In the genomic region with DNA sequence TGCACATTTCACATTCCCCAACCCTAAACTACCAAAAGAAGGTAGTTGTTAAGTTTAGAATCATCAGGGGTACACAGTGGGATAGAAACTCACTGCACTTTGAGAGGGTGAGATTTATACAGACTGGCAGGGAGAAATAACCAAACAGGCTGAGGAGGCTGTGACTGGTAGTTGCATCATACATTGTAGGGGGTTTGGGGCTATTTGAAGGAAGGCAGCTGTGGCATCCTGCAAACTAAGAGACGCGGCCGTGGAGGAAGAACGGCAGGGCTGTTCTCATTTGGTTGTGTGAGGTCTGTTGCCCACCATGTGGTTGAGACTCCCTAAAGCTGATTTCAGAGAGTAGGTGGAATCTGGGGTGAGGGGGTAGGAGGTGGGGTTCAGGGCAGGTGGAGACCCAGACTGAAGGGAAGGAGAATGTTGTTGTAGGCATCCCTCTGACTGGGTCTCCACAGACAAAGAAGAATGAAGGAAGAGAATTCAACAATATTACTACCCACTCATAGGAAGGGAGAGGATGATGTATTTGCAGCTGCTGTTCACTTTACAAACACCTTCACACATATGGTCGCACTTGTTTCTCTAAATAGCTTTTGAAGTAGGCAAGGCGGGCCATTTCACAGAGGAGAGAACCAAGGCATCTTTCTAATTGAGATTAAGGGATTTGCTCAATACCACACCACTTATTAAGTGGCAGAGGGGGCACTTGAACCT, we compare ENCODE assay signal across 30 cellular contexts.
DNase-seq lines count a peak whose midpoint lies in the region; ATAC-seq, FAIRE-seq and TF ChIP-seq lines count a peak whose summit lies in the region.
"Had no signal": no experiment of that assay in that cellular context is flagged by ENCODE, and none has a peak within 500 bp of the region (broad histone marks: within the 10 kb centered on the region; RNA-seq: fewer than 3 reads in every experiment).

No MANE protein-coding gene starts in this region.

- no peak for TF ChIP-seq CTCF in astrocyte (IDR thresholded peaks at IDR 0.05; ENCODE audit: insufficient read depth, low read depth, low read length)

- H3K4me3 Mint-ChIP-seq in astrocyte (ENCODE audit: unreplicated experiment), result peak overlapping the region; percentile 27
- H3K4me3 Mint-ChIP-seq in T-helper 17 cell, result no peak overlapping the region
- H3K4me3 Mint-ChIP-seq: activated naive CD8-positive, alpha-beta T cell treated with anti-CD3 and anti-CD28 coated beads for 36 hours; CD4-positive, CD25-positive, alpha-beta regulatory T cell; memory B cell; naive B cell; T-helper 2 cell treated with Interferon-gamma antibody and Interleukin-4, amounts not matched to agents 5 μg/mL and 100 μg/mL, for 36 hours had no signal

- H3K9ac ChIP-seq in BLaER1 (no peak overlapping the region), astrocyte (ENCODE audit: low read length) (no peak overlapping the region)
- H3K9ac ChIP-seq: parathyroid adenoma had no signal

- H3K4me1 Mint-ChIP-seq in astrocyte (ENCODE audit: low read depth, unreplicated experiment) (peaks cover 22% of the 10 kb centered on the region), T-helper 17 cell (no peaks in the 10 kb centered on the region)
- H3K4me1 Mint-ChIP-seq: CD4-positive, CD25-positive, alpha-beta regulatory T cell; memory B cell; naive B cell had no signal

- no peaks in the 10 kb centered on the region for H3K36me3 Mint-ChIP-seq in astrocyte (ENCODE audit: low read depth, unreplicated experiment)
- no peaks in the 10 kb centered on the region for H3K36me3 Mint-ChIP-seq in T-helper 17 cell (ENCODE audit: low read depth)
- H3K36me3 Mint-ChIP-seq: activated naive CD8-positive, alpha-beta T cell treated with anti-CD3 and anti-CD28 coated beads for 36 hours; CD4-positive, CD25-positive, alpha-beta regulatory T cell; memory B cell had no signal

- H3K27me3 Mint-ChIP-seq in astrocyte (ENCODE audit: low read depth, unreplicated experiment) (no peaks in the 10 kb centered on the region), T-helper 17 cell (peaks cover 9% of the 10 kb centered on the region)

- peak; percentile 42 for FAIRE-seq in HTR-8/SVneo (lab: Jason Lieb, UNC)
- FAIRE-seq in astrocyte (lab: Jason Lieb, UNC), result no peak
- FAIRE-seq: colon, GM12878 had no signal

- H2AFZ ChIP-seq in astrocyte (ENCODE audit: low read depth, low read length), result no peak overlapping the region
- H2AFZ ChIP-seq: parathyroid adenoma had no signal

- H3K4me2 ChIP-seq in BLaER1 (peak overlapping the region; percentile 11; the same call in 1 of the 2 replicates), astrocyte (ENCODE audit: low read length) (no peak overlapping the region)

- H3K36me3 ChIP-seq in BLaER1, result no peaks in the 10 kb centered on the region
- H3K36me3 ChIP-seq in astrocyte (ENCODE audit: insufficient read depth, low read length), result no peaks in the 10 kb centered on the region
- H3K36me3 ChIP-seq: esophagus squamous epithelium, upper lobe of left lung, WERI-Rb-1 had no signal

- H3K9me3 ChIP-seq in BLaER1 (no peaks in the 10 kb centered on the region), astrocyte (ENCODE audit: insufficient read depth, low read depth, low read length) (no peaks in the 10 kb centered on the region), T-helper 17 cell (ENCODE audit: control insufficient read depth, low read length, poor library complexity, severe bottlenecking) (no peaks in the 10 kb centered on the region)
- H3K9me3 ChIP-seq: esophagus squamous epithelium, upper lobe of left lung had no signal

- H4K20me1 ChIP-seq in BLaER1 (no peaks in the 10 kb centered on the region), astrocyte (ENCODE audit: insufficient read depth, low read length) (no peaks in the 10 kb centered on the region)

- no peak for ATAC-seq in T-helper 17 cell
- no peak for ATAC-seq in GM18909 (IDR thresholded peaks at IDR 0.05; ENCODE audit: poor library complexity, unreplicated experiment)
- ATAC-seq: GM12878, HCT116, right cardiac atrium, SK-N-SH treated with all-trans-retinoic acid at 6 μM for 48 hours had no signal

- no peak overlapping the region for H3K4me3 ChIP-seq in BLaER1
- no peak overlapping the region for H3K4me3 ChIP-seq in astrocyte (ENCODE audit: insufficient read depth, low read depth, low read length)
- H3K4me3 ChIP-seq: esophagus squamous epithelium, GM12878, upper lobe of left lung had no signal

- H3K4me1 ChIP-seq in BLaER1, result peaks cover 14% of the 10 kb centered on the region
- peaks cover 30% of the 10 kb centered on the region for H3K4me1 ChIP-seq in astrocyte (ENCODE audit: insufficient read depth, low read length)
- H3K4me1 ChIP-seq: esophagus squamous epithelium, parathyroid adenoma, upper lobe of left lung had no signal

- H3K27ac ChIP-seq in BLaER1 (no peak overlapping the region), astrocyte (ENCODE audit: low read depth, low read length) (no peak overlapping the region)
- H3K27ac ChIP-seq: esophagus squamous epithelium, parathyroid adenoma, upper lobe of left lung, WERI-Rb-1 had no signal

- H3K27ac Mint-ChIP-seq in astrocyte (ENCODE audit: unreplicated experiment) (peak overlapping the region; percentile 94), T-helper 17 cell (no peak overlapping the region)
- H3K27ac Mint-ChIP-seq: activated naive CD8-positive, alpha-beta T cell treated with anti-CD3 and anti-CD28 coated beads for 36 hours; activated T-helper 2 cell treated with anti-CD3 and anti-CD28 coated beads, Interferon-gamma antibody, Interleukin-2, Interleukin-4, amounts not matched to agents 10 μg/mL and 5 μg/mL and 100 μg/mL, durations not matched to agents 14 hours and 24 hours and 36 hours; CD4-positive, CD25-positive, alpha-beta regulatory T cell; memory B cell; T-helper 2 cell treated with Interferon-gamma antibody and Interleukin-4, amounts not matched to agents 5 μg/mL and 100 μg/mL, for 36 hours had no signal

- no peaks in the 10 kb centered on the region for H3K79me2 ChIP-seq in astrocyte (ENCODE audit: insufficient read depth, low read length)
- H3K79me2 ChIP-seq: parathyroid adenoma had no signal

- no peak for DNase-seq in HTR-8/SVneo (ENCODE audit: insufficient read length, low spot score)
- no peak for DNase-seq in astrocyte (ENCODE audit: low read depth)
- DNase-seq in myocyte (ENCODE audit: low read depth), result peak; percentile 83
- no peak for DNase-seq in T-helper 17 cell
- no peak for DNase-seq in RPMI8226
- DNase-seq: activated CD4-positive, alpha-beta T cell treated with anti-CD3 and anti-CD28 coated beads, Interleukin-2, amount 50 U/mL, for 1 hour; activated CD8-positive, alpha-beta memory T cell treated with anti-CD3 and anti-CD28 coated beads, Interleukin-2, amount 50 U/mL, for 48 hours; activated naive CD8-positive, alpha-beta T cell treated with anti-CD3 and anti-CD28 coated beads for 36 hours; CD4-positive, CD25-positive, alpha-beta regulatory T cell; DMS 273 treated with DMSO at 0.1 percent for 48 hours; esophagus squamous epithelium; Karpas-422; naive B cell; NCI-H1417; NCI-H2107; NCI-H510A; right cardiac atrium; stimulated activated CD8-positive, alpha-beta memory T cell treated with anti-CD3 and anti-CD28 coated beads, Interleukin-4, amount 100 ng/mL, for 48 hours; upper lobe of left lung; WERI-Rb-1 had no signal

- peaks cover 4% of the 10 kb centered on the region for H3K9me3 Mint-ChIP-seq in astrocyte (ENCODE audit: unreplicated experiment)
- H3K9me3 Mint-ChIP-seq: activated T-helper 2 cell treated with anti-CD3 and anti-CD28 coated beads, Interferon-gamma antibody, Interleukin-2, Interleukin-4, amounts not matched to agents 10 μg/mL and 5 μg/mL and 100 μg/mL, durations not matched to agents 14 hours and 24 hours and 36 hours; T-helper 2 cell treated with Interferon-gamma antibody and Interleukin-4, amounts not matched to agents 5 μg/mL and 100 μg/mL, for 36 hours had no signal

- no peaks in the 10 kb centered on the region for H3K27me3 ChIP-seq in BLaER1
- no peaks in the 10 kb centered on the region for H3K27me3 ChIP-seq in astrocyte (ENCODE audit: insufficient read depth, low read length)
- H3K27me3 ChIP-seq: upper lobe of left lung had no signal
